Comparison of ENCODE assay signal across 23 cellular contexts in the genomic region with DNA sequence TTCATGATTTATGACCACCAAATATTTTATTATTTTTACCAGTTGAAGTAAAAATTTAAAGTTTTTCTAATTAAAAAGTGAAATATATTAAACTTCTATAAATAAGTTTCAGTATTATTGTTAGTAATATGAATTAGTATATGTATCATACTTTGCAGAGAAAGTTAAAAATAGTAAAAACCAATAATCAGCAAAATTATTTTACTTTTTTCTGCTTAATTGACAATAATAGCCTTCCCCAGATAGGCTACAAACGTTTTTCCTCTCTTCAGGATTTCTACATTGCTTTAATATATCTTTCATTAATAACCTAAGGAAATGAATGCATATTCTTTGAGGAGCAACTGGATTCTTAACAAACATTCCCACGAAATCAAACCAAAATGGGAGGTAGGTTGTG.
"Had no signal": no experiment of that assay in that cellular context is flagged by ENCODE, and none has a peak within 500 bp of the region (broad histone marks: within the 10 kb centered on the region; RNA-seq: fewer than 3 reads in every experiment).

No MANE protein-coding gene starts in this region.

- H3K9me3 ChIP-seq: gastrocnemius medialis, lower lobe of right lung, mucosa of descending colon had no signal

- ATAC-seq: foreskin keratinocyte, gastrocnemius medialis, heart right ventricle, left cardiac atrium, left lung, left ventricle myocardium superior, lower lobe of right lung, mucosa of descending colon had no signal

- H3K27ac ChIP-seq: coronary artery, dorsolateral prefrontal cortex, esophagus muscularis mucosa, foreskin keratinocyte, gastrocnemius medialis, heart right ventricle, left lung, lower lobe of right lung had no signal

- H3K4me3 ChIP-seq: coronary artery, dorsolateral prefrontal cortex, esophagus muscularis mucosa, gastrocnemius medialis, heart right ventricle, left lung, lower lobe of right lung, mucosa of descending colon had no signal

- FAIRE-seq: colon, endothelial cell of umbilical vein, islet of Langerhans, keratinocyte had no signal

- DNase-seq: dermis blood vessel endothelial cell; dorsolateral prefrontal cortex; effector CD4-positive, alpha-beta T cell; effector memory CD4-positive, alpha-beta T cell; foreskin keratinocyte; gastrocnemius medialis; glutamatergic neuron; head of caudate nucleus; heart right ventricle; hippocampal formation; left cardiac atrium; left lung; left ventricle myocardium superior; lower lobe of right lung; mesenchymal stem cell; mucosa of descending colon; naive B cell had no signal

- H3K4me1 ChIP-seq: esophagus muscularis mucosa, foreskin keratinocyte, gastrocnemius medialis, heart right ventricle, left lung, lower lobe of right lung had no signal

- H3K27me3 ChIP-seq: esophagus muscularis mucosa, foreskin keratinocyte, gastrocnemius medialis, heart right ventricle, left lung had no signal

- H3K36me3 ChIP-seq: esophagus muscularis mucosa, gastrocnemius medialis, heart right ventricle, left lung, lower lobe of right lung had no signal
